Comparison of ENCODE assay signal across 9 cellular contexts in the genomic region with DNA sequence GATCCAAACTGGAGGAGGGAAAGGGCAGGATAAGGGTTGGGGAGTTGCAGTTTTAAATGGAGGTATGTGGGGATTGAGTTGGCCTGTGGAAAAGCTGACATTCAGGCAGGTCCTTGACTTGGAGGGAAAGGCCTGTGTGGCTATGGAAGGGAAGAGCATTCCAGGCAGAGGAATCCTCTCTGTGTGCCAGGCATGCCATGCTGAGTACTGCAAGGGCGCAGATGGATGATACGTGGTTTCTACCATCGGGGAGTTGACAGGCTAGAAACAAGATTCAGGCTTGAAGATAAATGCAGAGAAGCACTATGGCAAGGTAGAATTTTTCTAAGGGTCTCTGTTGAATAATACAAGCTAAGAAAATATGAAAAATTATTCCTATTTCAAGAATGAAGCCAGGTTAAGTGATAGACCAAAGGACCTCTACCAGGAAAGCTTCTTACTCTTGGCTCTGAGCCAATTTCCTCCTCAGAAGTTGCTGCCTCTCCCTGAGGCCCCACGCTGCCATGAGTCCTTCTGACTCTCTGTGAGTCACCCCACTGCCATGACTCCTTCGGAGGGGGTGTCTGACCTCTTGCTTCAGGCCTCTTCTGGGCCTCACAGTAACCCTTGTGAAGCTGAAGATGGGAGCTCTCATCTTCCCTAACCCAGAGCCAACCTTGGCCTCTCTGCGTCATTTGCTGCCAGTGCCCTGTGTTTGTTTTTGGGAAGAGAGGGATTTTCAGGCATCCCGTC.
DNase-seq lines count a peak whose midpoint lies in the region; ATAC-seq and TF ChIP-seq lines count a peak whose summit lies in the region.
"Had no signal": no experiment of that assay in that cellular context is flagged by ENCODE, and none has a peak within 500 bp of the region (broad histone marks: within the 10 kb centered on the region; RNA-seq: fewer than 3 reads in every experiment).

No MANE protein-coding gene starts in this region.

- H3K4me1 ChIP-seq in DND-41 (ENCODE audit: insufficient read depth, low read length) (no peaks in the 10 kb centered on the region), mammary epithelial cell (ENCODE audit: insufficient read depth, low read length) (peaks cover 16% of the 10 kb centered on the region), transverse colon (no peaks in the 10 kb centered on the region)

- intact Hi-C loops in mammary epithelial cell (cut with micrococcal nuclease), result no loop called here
- intact Hi-C loops in transverse colon (cut with DNase I; ENCODE audit: low total_unique reads), result no loop called here

- no peaks in the 10 kb centered on the region for H3K9me3 ChIP-seq in DND-41 (ENCODE audit: insufficient read depth, low read length, severe bottlenecking)
- no peaks in the 10 kb centered on the region for H3K9me3 ChIP-seq in mammary epithelial cell (replicated peaks; ENCODE audit: insufficient read depth, low read length)
- H3K9me3 ChIP-seq in transverse colon, result no peaks in the 10 kb centered on the region

- no peak overlapping the region for H3K27ac ChIP-seq in DND-41 (ENCODE audit: low read length)
- no peak overlapping the region for H3K27ac ChIP-seq in mammary epithelial cell (ENCODE audit: insufficient read depth, low read depth, low read length)
- no peak overlapping the region for H3K27ac ChIP-seq in transverse colon

- dilution Hi-C loops in mammary epithelial cell (cut with HindIII; ENCODE audit: low sequenced_read_pairs), result no loop called here

- CTCF ChIA-PET in mammary epithelial cell (lab: Charles Lee; ENCODE audit: low non-redundant PET), result no interaction called here

- DNase-seq in DND-41 (no peak), LoVo (ENCODE audit: low spot score) (peak; percentile 79), mammary epithelial cell (peak; percentile 87), myocyte (ENCODE audit: low read depth) (peak; percentile 77), NCI-H1694 (lab: John Stamatoyannopoulos, UW) (no peak), transverse colon (no peak)
- DNase-seq: kidney, NCI-H1436 treated with DMSO at 0.1 percent for 48 hours had no signal

- BruUV-seq in mammary epithelial cell (replicated peaks; lab: Mats Ljungman, UMichigan), result no TSS peak

- 58% methylated on average over 6 of the region's 7 CpGs for WGBS in mammary epithelial cell (ENCODE audit: low coverage, missing lambda C conversion rate)
- WGBS in transverse colon (ENCODE audit: low coverage in 1 of 2), 2 donors, result 73 to 91% methylated on average over 4 to 7 of the region's 7 CpGs

- H3K36me3 ChIP-seq in DND-41 (ENCODE audit: insufficient read depth, low read length), result no peaks in the 10 kb centered on the region
- peaks cover 3% of the 10 kb centered on the region for H3K36me3 ChIP-seq in mammary epithelial cell (ENCODE audit: insufficient read depth, low read length)
- peaks cover 0 to 5% (median 0%) of the 10 kb centered on the region in 4 donors for H3K36me3 ChIP-seq in transverse colon

- H2AFZ ChIP-seq in DND-41 (ENCODE audit: low read depth, low read length), result no peak overlapping the region
- no peak overlapping the region for H2AFZ ChIP-seq in mammary epithelial cell (ENCODE audit: low read depth, low read length)

- no peak for TF ChIP-seq EP300 in transverse colon (IDR thresholded peaks at IDR 0.05; ENCODE audit: low read depth)

- H3K27me3 ChIP-seq in DND-41 (ENCODE audit: insufficient read depth, low read length, poor library complexity) (no peaks in the 10 kb centered on the region), mammary epithelial cell (ENCODE audit: insufficient read depth, low read length) (no peaks in the 10 kb centered on the region), transverse colon (no peaks in the 10 kb centered on the region)

- TF ChIP-seq POLR2A in transverse colon (IDR thresholded peaks at IDR 0.05), result no peak

- H4K20me1 ChIP-seq in DND-41 (ENCODE audit: insufficient read depth, low read length) (no peaks in the 10 kb centered on the region), mammary epithelial cell (ENCODE audit: insufficient read depth, low read length) (no peaks in the 10 kb centered on the region)

- H3K4me3 ChIP-seq in DND-41 (ENCODE audit: low read depth in 1 of 2, low read length in 2 of 2), result no peak overlapping the region
- H3K4me3 ChIP-seq in mammary epithelial cell (replicated peaks in 1 of 3; ENCODE audit: insufficient read depth in 1 of 3, low read depth in 2 of 3, low read length in 3 of 3), result no peak overlapping the region
- H3K4me3 ChIP-seq in transverse colon, result no peak overlapping the region

- no peaks in the 10 kb centered on the region for H3K79me2 ChIP-seq in DND-41 (ENCODE audit: insufficient read depth, low read length)
- H3K79me2 ChIP-seq in mammary epithelial cell (ENCODE audit: insufficient read depth, low read length), result no peaks in the 10 kb centered on the region

- ATAC-seq in DND-41 (ENCODE audit: insufficient read depth, low read depth) (peak; percentile 19; the same call in 1 of the 3 replicates), HG02870 (IDR thresholded peaks at IDR 0.05; ENCODE audit: unreplicated experiment) (no peak)

- TF ChIP-seq CTCF in DND-41 (IDR thresholded peaks at IDR 0.05; ENCODE audit: borderline replicate concordance, extremely low read depth, low read length, poor library complexity, severe bottlenecking), result no peak
- no peak for TF ChIP-seq CTCF in mammary epithelial cell (conservative IDR thresholded peaks at IDR 0.05 in 1 of 2, IDR thresholded peaks at IDR 0.05 in 1 of 2; ENCODE audit: extremely low read depth in 1 of 2, insufficient read depth in 1 of 2, low read depth in 1 of 2, low read length in 2 of 2)
- TF ChIP-seq CTCF in transverse colon (IDR thresholded peaks at IDR 0.05), result no peak

- no peak overlapping the region for H3K4me2 ChIP-seq in DND-41 (ENCODE audit: insufficient read depth, low read length)
- H3K4me2 ChIP-seq in mammary epithelial cell (ENCODE audit: insufficient read depth, low read depth, low read length), result peak overlapping the region; percentile 18

- H3K9ac ChIP-seq in DND-41 (ENCODE audit: low read depth, low read length), result no peak overlapping the region
- H3K9ac ChIP-seq in mammary epithelial cell (ENCODE audit: insufficient read depth, low read length), result no peak overlapping the region

- in situ Hi-C loops in mammary epithelial cell (cut with MboI; ENCODE audit: low sequenced_read_pairs in 2 of 2) (no loop called here), transverse colon (cut with MboI; ENCODE audit: low pct_ligation_motif_present in 1 of 4, low pct_unique_long_range_greater_than_20kb in 1 of 4, low sequenced_read_pairs in 3 of 4) (no loop called here)

Comparison
In these comparisons a context has a peak if more than half of its experiments do, and no peak if none do; other contexts are left out.
1. DNase-seq: peak in LoVo (single experiment), mammary epithelial cell (single experiment) and myocyte (single experiment); none in DND-41 (single experiment), NCI-H1694 (single experiment) and transverse colon (single experiment).